ENCODE assay signal across 2 cellular contexts in the genomic region with DNA sequence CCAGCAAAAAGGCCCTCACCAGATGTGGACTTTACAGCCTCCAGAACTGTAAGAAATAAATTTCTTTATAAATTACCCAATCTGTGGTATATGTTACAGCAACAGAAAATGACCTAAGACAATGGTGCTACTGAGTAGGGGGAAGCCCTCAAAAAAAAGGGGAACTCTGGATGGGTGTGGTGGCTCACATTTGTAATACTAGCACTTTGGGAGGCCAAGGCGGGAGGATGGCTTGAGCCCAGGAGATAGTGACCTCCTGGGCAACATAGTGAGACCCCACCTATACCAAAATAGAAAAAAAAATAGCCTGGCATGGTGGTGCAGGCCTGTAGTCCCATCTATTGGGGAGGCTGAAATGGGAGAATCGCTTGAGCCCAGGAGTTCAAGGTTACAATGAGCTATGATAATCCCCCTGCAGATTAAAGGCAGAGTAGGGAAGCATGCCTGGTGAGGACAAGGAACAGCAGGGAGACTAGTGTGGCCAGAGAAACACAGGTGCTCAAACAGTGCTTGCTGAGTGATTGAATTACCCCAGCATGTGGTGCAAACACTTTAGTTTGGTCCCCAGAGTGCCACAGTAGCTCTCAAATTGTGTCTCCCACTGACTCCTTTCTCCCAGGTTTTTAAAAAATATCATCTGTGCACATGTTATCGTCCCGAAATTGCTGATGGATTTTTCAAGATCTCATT.
A peak's percentile ranks its signal among the peaks of the same experiment; 100 is the strongest.
TF ChIP-seq lines count a peak whose summit lies in the region.

No MANE protein-coding gene starts in this region.

TF ChIP-seq in IMR-90, 13 proteins besides CTCF, POLR2A, EP300 and RAD21:
- TF ChIP-seq MAFK (IDR thresholded peaks at IDR 0.05; ENCODE audit: low read depth, low read length) (no peak), NFE2L2 (IDR thresholded peaks at IDR 0.05; ENCODE audit: low read depth, low read length) (no peak), FOS (IDR thresholded peaks at IDR 0.05; ENCODE audit: low read depth, low read length) (no peak), BHLHE40 (IDR thresholded peaks at IDR 0.05; ENCODE audit: low read depth, low read length) (no peak), RFX5 (IDR thresholded peaks at IDR 0.05; ENCODE audit: low read depth, low read length) (no peak)

TF ChIP-seq in GM12878, 131 proteins besides CTCF, POLR2A, EP300 and RAD21:
- TF ChIP-seq SPI1 (IDR thresholded peaks at IDR 0.05; ENCODE audit: borderline replicate concordance, insufficient read depth, low read depth, low read length) (peak; percentile 83), DPF2 (IDR thresholded peaks at IDR 0.05) (no peak), STAT3 (IDR thresholded peaks at IDR 0.05; ENCODE audit: low read depth, low read length) (no peak), POU2F2 (IDR thresholded peaks at IDR 0.05; ENCODE audit: borderline replicate concordance, low read depth, low read length) (no peak), ATF7 (IDR thresholded peaks at IDR 0.05; ENCODE audit: low read depth) (peak; percentile 53; the same call in 1 of the 2 replicates), ZNF207 (IDR thresholded peaks at IDR 0.05; ENCODE audit: borderline replicate concordance) (peak; percentile 40; the same call in 1 of the 2 replicates), CREM (IDR thresholded peaks at IDR 0.05; ENCODE audit: low read depth) (no peak), NFIC (IDR thresholded peaks at IDR 0.05; ENCODE audit: low read depth, low read length) (no peak), RUNX3 (IDR thresholded peaks at IDR 0.05; ENCODE audit: low read length) (peak; percentile 45; the same call in 1 of the 2 replicates), ETV6 (conservative IDR thresholded peaks at IDR 0.05 in 1 of 2, IDR thresholded peaks at IDR 0.05 in 1 of 2; ENCODE audit: borderline replicate concordance in 1 of 2, low read depth in 1 of 2) (peak in 1 of 2 experiments; percentile 43; a peak in 1 of 4 replicates)
- TF ChIP-seq, protein P1, sequence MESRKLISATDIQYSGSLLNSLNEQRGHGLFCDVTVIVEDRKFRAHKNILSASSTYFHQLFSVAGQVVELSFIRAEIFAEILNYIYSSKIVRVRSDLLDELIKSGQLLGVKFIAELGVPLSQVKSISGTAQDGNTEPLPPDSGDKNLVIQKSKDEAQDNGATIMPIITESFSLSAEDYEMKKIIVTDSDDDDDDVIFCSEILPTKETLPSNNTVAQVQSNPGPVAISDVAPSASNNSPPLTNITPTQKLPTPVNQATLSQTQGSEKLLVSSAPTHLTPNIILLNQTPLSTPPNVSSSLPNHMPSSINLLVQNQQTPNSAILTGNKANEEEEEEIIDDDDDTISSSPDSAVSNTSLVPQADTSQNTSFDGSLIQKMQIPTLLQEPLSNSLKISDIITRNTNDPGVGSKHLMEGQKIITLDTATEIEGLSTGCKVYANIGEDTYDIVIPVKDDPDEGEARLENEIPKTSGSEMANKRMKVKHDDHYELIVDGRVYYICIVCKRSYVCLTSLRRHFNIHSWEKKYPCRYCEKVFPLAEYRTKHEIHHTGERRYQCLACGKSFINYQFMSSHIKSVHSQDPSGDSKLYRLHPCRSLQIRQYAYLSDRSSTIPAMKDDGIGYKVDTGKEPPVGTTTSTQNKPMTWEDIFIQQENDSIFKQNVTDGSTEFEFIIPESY (IDR thresholded peaks at IDR 0.05) = peak; percentile 61; the same call in 1 of the 2 replicates
- TF ChIP-seq, protein P2, sequence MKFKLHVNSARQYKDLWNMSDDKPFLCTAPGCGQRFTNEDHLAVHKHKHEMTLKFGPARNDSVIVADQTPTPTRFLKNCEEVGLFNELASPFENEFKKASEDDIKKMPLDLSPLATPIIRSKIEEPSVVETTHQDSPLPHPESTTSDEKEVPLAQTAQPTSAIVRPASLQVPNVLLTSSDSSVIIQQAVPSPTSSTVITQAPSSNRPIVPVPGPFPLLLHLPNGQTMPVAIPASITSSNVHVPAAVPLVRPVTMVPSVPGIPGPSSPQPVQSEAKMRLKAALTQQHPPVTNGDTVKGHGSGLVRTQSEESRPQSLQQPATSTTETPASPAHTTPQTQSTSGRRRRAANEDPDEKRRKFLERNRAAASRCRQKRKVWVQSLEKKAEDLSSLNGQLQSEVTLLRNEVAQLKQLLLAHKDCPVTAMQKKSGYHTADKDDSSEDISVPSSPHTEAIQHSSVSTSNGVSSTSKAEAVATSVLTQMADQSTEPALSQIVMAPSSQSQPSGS (IDR thresholded peaks at IDR 0.05; ENCODE audit: low read length) = 0 out of 2 replicates have a peak, but pooled peaks have one; percentile 18
- TF ChIP-seq, protein P3, sequence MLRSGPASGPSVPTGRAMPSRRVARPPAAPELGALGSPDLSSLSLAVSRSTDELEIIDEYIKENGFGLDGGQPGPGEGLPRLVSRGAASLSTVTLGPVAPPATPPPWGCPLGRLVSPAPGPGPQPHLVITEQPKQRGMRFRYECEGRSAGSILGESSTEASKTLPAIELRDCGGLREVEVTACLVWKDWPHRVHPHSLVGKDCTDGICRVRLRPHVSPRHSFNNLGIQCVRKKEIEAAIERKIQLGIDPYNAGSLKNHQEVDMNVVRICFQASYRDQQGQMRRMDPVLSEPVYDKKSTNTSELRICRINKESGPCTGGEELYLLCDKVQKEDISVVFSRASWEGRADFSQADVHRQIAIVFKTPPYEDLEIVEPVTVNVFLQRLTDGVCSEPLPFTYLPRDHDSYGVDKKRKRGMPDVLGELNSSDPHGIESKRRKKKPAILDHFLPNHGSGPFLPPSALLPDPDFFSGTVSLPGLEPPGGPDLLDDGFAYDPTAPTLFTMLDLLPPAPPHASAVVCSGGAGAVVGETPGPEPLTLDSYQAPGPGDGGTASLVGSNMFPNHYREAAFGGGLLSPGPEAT (IDR thresholded peaks at IDR 0.05; ENCODE audit: low read depth) = peak; percentile 51; the same call in 1 of the 2 replicates
- TF ChIP-seq, protein P4, sequence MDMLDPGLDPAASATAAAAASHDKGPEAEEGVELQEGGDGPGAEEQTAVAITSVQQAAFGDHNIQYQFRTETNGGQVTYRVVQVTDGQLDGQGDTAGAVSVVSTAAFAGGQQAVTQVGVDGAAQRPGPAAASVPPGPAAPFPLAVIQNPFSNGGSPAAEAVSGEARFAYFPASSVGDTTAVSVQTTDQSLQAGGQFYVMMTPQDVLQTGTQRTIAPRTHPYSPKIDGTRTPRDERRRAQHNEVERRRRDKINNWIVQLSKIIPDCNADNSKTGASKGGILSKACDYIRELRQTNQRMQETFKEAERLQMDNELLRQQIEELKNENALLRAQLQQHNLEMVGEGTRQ (IDR thresholded peaks at IDR 0.05; ENCODE audit: borderline replicate concordance, low read depth, low read length) = no peak
